8 cellular contexts compared by ENCODE assay signal in the genomic region with DNA sequence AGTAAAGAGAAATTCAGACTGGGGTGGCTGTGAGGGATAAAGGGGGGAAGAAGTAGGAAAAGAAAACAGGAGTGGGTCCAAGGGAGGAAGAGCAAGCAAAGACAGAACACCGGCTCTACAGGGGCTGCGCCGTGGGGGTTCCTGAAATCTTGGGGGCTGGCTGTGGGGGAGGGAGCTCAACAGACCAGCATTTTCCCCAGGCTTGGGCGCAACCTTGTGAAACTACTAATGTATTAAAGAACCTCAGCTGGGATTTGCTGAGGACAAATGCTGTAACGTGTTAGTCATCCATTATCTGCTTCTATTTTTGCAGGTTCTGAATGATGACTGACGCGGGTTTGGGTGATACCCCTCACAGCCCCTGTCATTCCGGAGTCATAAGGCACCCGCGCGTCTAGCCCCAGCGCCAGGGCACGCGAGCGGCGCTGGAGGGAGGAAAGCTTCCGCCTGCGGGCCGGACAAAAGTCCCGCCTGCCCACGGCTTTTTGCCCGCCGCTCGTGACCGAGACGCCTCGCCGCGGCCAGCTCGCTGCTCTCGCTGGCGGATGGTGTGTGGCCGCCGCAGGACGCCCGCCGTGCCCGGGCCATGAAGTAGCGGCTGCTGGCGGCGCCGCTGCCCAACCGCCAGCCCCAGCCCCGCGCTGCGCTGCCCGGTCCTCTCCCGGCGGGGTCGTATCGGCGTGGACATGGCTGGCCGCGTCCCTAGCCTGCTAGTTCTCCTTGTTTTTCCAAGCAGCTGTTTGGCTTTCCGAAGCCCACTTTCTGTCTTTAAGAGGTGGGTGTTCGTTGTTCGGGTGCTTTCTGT.
DNase-seq lines count a peak whose midpoint lies in the region; TF ChIP-seq lines count a peak whose summit lies in the region.

No MANE protein-coding gene starts in this region.

- H3K36me3 ChIP-seq in GM23248 (ENCODE audit: low read depth) (peaks cover 4% of the 10 kb centered on the region; the same call in 1 of the 2 replicates), colonic mucosa (no peaks in the 10 kb centered on the region)

- no peaks in the 10 kb centered on the region for H3K27me3 ChIP-seq in GM23248 (replicated peaks; ENCODE audit: insufficient read depth)
- no peaks in the 10 kb centered on the region for H3K27me3 ChIP-seq in colonic mucosa
- no peaks in the 10 kb centered on the region for H3K27me3 ChIP-seq in layer of hippocampus (ENCODE audit: control insufficient read depth, insufficient read depth, low read length)

- peak overlapping the region; percentile 88 for H2AFZ ChIP-seq in GM23248

- H3F3A ChIP-seq in GM23248 (ENCODE audit: insufficient read depth), result peaks cover 18% of the 10 kb centered on the region

- no peaks in the 10 kb centered on the region for H3K9me3 ChIP-seq in GM23248 (ENCODE audit: low read depth)
- no peaks in the 10 kb centered on the region for H3K9me3 ChIP-seq in colonic mucosa

- intact Hi-C loops in colonic mucosa (cut with DNase I), result no loop called here

- H3K4me1 ChIP-seq in GM23248 (ENCODE audit: insufficient read depth) (peaks cover 35% of the 10 kb centered on the region), colonic mucosa (peaks cover 3% of the 10 kb centered on the region)

- peaks cover 62% of the 10 kb centered on the region for H3K79me2 ChIP-seq in GM23248 (ENCODE audit: insufficient read depth)

- H3K9me2 ChIP-seq in GM23248 (ENCODE audit: insufficient read depth), result no peaks in the 10 kb centered on the region

- H3K27ac ChIP-seq in GM23248, result peak overlapping the region; percentile 99
- H3K27ac ChIP-seq in colonic mucosa, result peak overlapping the region; percentile 34
- peak overlapping the region; percentile 50 for H3K27ac ChIP-seq in layer of hippocampus (ENCODE audit: low read depth, low read length)

- DNase-seq in GM23248 (peak; percentile 94), KBM-7 (peak; percentile 74), UCSD-AML1 (lab: John Stamatoyannopoulos, UW; ENCODE audit: unreplicated experiment) (peak; percentile 74), colonic mucosa (peak; percentile 32), SHP77 treated with DMSO at 0.1 percent for 48 hours (lab: John Stamatoyannopoulos, UW) (no peak)
- DNase-seq in stimulated activated CD4-positive, alpha-beta T cell treated with anti-CD3 and anti-CD28 coated beads, Interleukin-12 subunit alpha, Interleukin-12 subunit beta, amount 100 ng/mL, for 24 hours (ENCODE audit: low read depth in 2 of 2), result peak; percentile 21 to 28

- H3K4me3 ChIP-seq in GM08714 (ENCODE audit: low read length) (peak overlapping the region; percentile 88), GM23248 (peak overlapping the region; percentile 76), colonic mucosa (peak overlapping the region; percentile 55)

- 1% methylated on average over 47 to 57 of the region's 57 CpGs for WGBS in GM23248 (ENCODE audit: low coverage in 1 of 2, low lambda C conversion rate in 2 of 2, missing lambda C conversion rate in 2 of 2), 2 experiments

- H3K9ac ChIP-seq in GM23248 (peak overlapping the region; percentile 92), colonic mucosa (ENCODE audit: low read depth in 2 of 2, low read length in 2 of 2) (peak overlapping the region; percentile 35 to 64)

- TF ChIP-seq CTCF in colonic mucosa (IDR thresholded peaks at IDR 0.05), result no peak

- H4K20me1 ChIP-seq in GM23248 (ENCODE audit: insufficient read depth), result no peaks in the 10 kb centered on the region

- H3K4me2 ChIP-seq in GM23248 (ENCODE audit: unreplicated experiment), result peak overlapping the region; percentile 96

- in situ Hi-C loops in GM23248 (cut with MboI) (no loop called here), KBM-7 (cut with MboI; ENCODE audit: low pct_unique_long_range_greater_than_20kb, low sequenced_read_pairs) (no loop called here)

Comparison
In these comparisons a context has a peak if more than half of its experiments do, and no peak if none do; other contexts are left out.
1. H3K27ac ChIP-seq: peak in every context shown above with its lines; median percentile 99 in GM23248; 50 in layer of hippocampus; 34 in colonic mucosa.